8 cellular contexts compared by ENCODE assay signal in genomic region chr3:192892981-192893827, GRCh38. TPM values are rescaled to one million over a fixed set of nuclear protein-coding genes. Genes with fewer than 3 reads are reported as not detected.
DNase-seq lines count a peak whose midpoint lies in the region; FAIRE-seq and TF ChIP-seq lines count a peak whose summit lies in the region.

No MANE protein-coding gene starts in this region.

- FAIRE-seq in GM12892 (lab: Jason Lieb, UNC) = peak; percentile 96
- FAIRE-seq in H54 (lab: Jason Lieb, UNC) = peak; percentile 100

- peak overlapping the region in 1 of 4 donors; percentile 7 for H3K4me3 ChIP-seq in esophagus squamous epithelium

- H3K4me3 Mint-ChIP-seq in activated CD4-positive, alpha-beta T cell treated with anti-CD3 and anti-CD28 coated beads, Interleukin-2, amount 10 ng/mL, durations not matched to agents 24 days and 14 days = peak overlapping the region; percentile 62

- H3K4me1 Mint-ChIP-seq in activated CD4-positive, alpha-beta T cell treated with anti-CD3 and anti-CD28 coated beads, Interleukin-2, amount 10 ng/mL, durations not matched to agents 24 days and 14 days = peaks cover 81% of the 10 kb centered on the region

- H3K27ac Mint-ChIP-seq in activated CD4-positive, alpha-beta T cell treated with anti-CD3 and anti-CD28 coated beads, Interleukin-2, amount 10 ng/mL, durations not matched to agents 24 days and 14 days = peak overlapping the region; percentile 84

- no peaks in the 10 kb centered on the region for H3K9me3 Mint-ChIP-seq in activated CD4-positive, alpha-beta T cell treated with anti-CD3 and anti-CD28 coated beads, Interleukin-2, amount 10 ng/mL, durations not matched to agents 24 days and 14 days

- H3K27me3 ChIP-seq in esophagus squamous epithelium = no peaks in the 10 kb centered on the region

- in situ Hi-C loops in KBM-7 (cut with MboI; ENCODE audit: low pct_unique_long_range_greater_than_20kb, low sequenced_read_pairs) = no loop called here

- peaks cover 24% of the 10 kb centered on the region for H3K36me3 Mint-ChIP-seq in activated CD4-positive, alpha-beta T cell treated with anti-CD3 and anti-CD28 coated beads, Interleukin-2, amount 10 ng/mL, durations not matched to agents 24 days and 14 days (ENCODE audit: low read depth)

- H3K27ac ChIP-seq in esophagus squamous epithelium = peak overlapping the region; percentile 19 to 52 (median 35)

- peaks cover 20% of the 10 kb centered on the region for H3K27me3 Mint-ChIP-seq in activated CD4-positive, alpha-beta T cell treated with anti-CD3 and anti-CD28 coated beads, Interleukin-2, amount 10 ng/mL, durations not matched to agents 24 days and 14 days

- H3K9me3 ChIP-seq in esophagus squamous epithelium = no peaks in the 10 kb centered on the region

- TF ChIP-seq POLR2A in GM12892 (IDR thresholded peaks at IDR 0.05; ENCODE audit: low read depth, low read length) = peak; percentile 3; the same call in 1 of the 2 replicates
- no peak for TF ChIP-seq POLR2A in H54 (IDR thresholded peaks at IDR 0.05; ENCODE audit: low read depth, low read length)
- TF ChIP-seq POLR2A in esophagus squamous epithelium (IDR thresholded peaks at IDR 0.05) = no peak

- no peak for TF ChIP-seq CTCF in esophagus squamous epithelium (IDR thresholded peaks at IDR 0.05)

- no peaks in the 10 kb centered on the region for H3K36me3 ChIP-seq in esophagus squamous epithelium

- intact Hi-C loops in activated CD4-positive, alpha-beta T cell treated with anti-CD3 and anti-CD28 coated beads, Interleukin-2, amount 10 ng/mL, durations not matched to agents 24 days and 14 days (cut with micrococcal nuclease) = loop anchor here (1.0 to 10.0 kb wide), 9 partner anchors 14 to 702 kb away; partner anchors contain the start of genes MB21D2 and OPA1
- intact Hi-C loops in esophagus squamous epithelium (cut with DNase I) = no loop called here

- peaks cover 0 to 25% (median 6%) of the 10 kb centered on the region in 3 donors for H3K4me1 ChIP-seq in esophagus squamous epithelium

- WGBS in esophagus squamous epithelium, 2 donors = 44 to 48% methylated on average over 14 to 15 of the region's 17 CpGs

- peak; percentile 35 for DNase-seq in GM12892 (ENCODE audit: insufficient read length)
- DNase-seq in H54 (ENCODE audit: insufficient read length, low spot score) = peak; percentile 64
- DNase-seq in KBM-7 = peak; percentile 63
- peak; percentile 94 for DNase-seq in activated CD4-positive, alpha-beta T cell treated with anti-CD3 and anti-CD28 coated beads, Interleukin-2, amount 10 ng/mL, durations not matched to agents 24 days and 14 days
- no peak for DNase-seq in esophagus squamous epithelium (lab: John Stamatoyannopoulos, UW)
- peak; percentile 83 for DNase-seq in pons (ENCODE audit: low spot score)
- DNase-seq in NCI-H748 treated with DMSO at 0.1 percent for 48 hours (lab: John Stamatoyannopoulos, UW) = no peak
- DNase-seq in NCI-H524 treated with DMSO at 0.1 percent for 48 hours (lab: John Stamatoyannopoulos, UW) = no peak

RNA-seq across cellular contexts. Expression of gene MB21D2, which starts 24.5 kb away (rescaled TPM):
- 19.5 TPM for polyA plus RNA-seq in GM12892 (2012; ENCODE audit: missing spikeins)
- total RNA-seq in activated CD4-positive, alpha-beta T cell treated with anti-CD3 and anti-CD28 coated beads, Interleukin-2, amount 10 ng/mL, durations not matched to agents 24 days and 14 days = 8.6 and 9.4 TPM in 2 replicates
- 1 to 10 TPM in 3 of 4 donors, under 1 TPM in 1; 0.72 to 3.6 (median 2.8) TPM for total RNA-seq in esophagus squamous epithelium

Comparison
In these comparisons a context has a peak if more than half of its experiments do, and no peak if none do; other contexts are left out.
1. DNase-seq: peak in GM12892 (single experiment), H54 (single experiment), KBM-7 (single experiment), activated CD4-positive, alpha-beta T cell treated with anti-CD3 and anti-CD28 coated beads, Interleukin-2, amount 10 ng/mL, durations not matched to agents 24 days and 14 days (single experiment) and pons (single experiment); none in esophagus squamous epithelium (single experiment), NCI-H748 treated with DMSO at 0.1 percent for 48 hours (single experiment) and NCI-H524 treated with DMSO at 0.1 percent for 48 hours (single experiment).